10 cellular contexts compared by ENCODE assay signal in genomic region chr12:3035815-3036702, GRCh38. TPM values are rescaled to one million over a fixed set of nuclear protein-coding genes. Genes with fewer than 3 reads are reported as not detected.
DNase-seq lines count a peak whose midpoint lies in the region; ATAC-seq and TF ChIP-seq lines count a peak whose summit lies in the region.
"Had no signal": no experiment of that assay in that cellular context is flagged by ENCODE, and none has a peak within 500 bp of the region (broad histone marks: within the 10 kb centered on the region; RNA-seq: fewer than 3 reads in every experiment).

No MANE protein-coding gene starts in this region.

- no peak overlapping the region for H3K4me2 ChIP-seq in IMR-90 (ENCODE audit: low read depth, low read length)
- no peak overlapping the region for H3K4me2 ChIP-seq in neural cell (ENCODE audit: low read length)

- no peak overlapping the region for H2BK5ac ChIP-seq in IMR-90 (ENCODE audit: low read depth, low read length, poor library complexity, severe bottlenecking)

- H3K27ac Mint-ChIP-seq in Caco-2 (ENCODE audit: unreplicated experiment) (peak overlapping the region; percentile 12), natural killer cell (no peak overlapping the region)
- H3K27ac Mint-ChIP-seq: activated naive CD8-positive, alpha-beta T cell treated with anti-CD3 and anti-CD28 coated beads for 36 hours had no signal

- H3K9me2 ChIP-seq in neural cell (ENCODE audit: insufficient read depth, low read length), result no peaks in the 10 kb centered on the region

- H3K9me3 Mint-ChIP-seq in Caco-2 (ENCODE audit: unreplicated experiment), result no peaks in the 10 kb centered on the region
- H3K9me3 Mint-ChIP-seq in natural killer cell, result no peaks in the 10 kb centered on the region
- H3K9me3 Mint-ChIP-seq: activated naive CD8-positive, alpha-beta T cell treated with anti-CD3 and anti-CD28 coated beads for 36 hours had no signal

- no peak overlapping the region for H3K23ac ChIP-seq in IMR-90 (ENCODE audit: low read depth, low read length)

- no peak overlapping the region for H3K4me3 Mint-ChIP-seq in Caco-2 (ENCODE audit: unreplicated experiment)
- no peak overlapping the region for H3K4me3 Mint-ChIP-seq in natural killer cell
- H3K4me3 Mint-ChIP-seq: activated naive CD8-positive, alpha-beta T cell treated with anti-CD3 and anti-CD28 coated beads for 36 hours had no signal

- CTCF ChIA-PET in Caco-2 (lab: Charles Lee), result no interaction called here
- CTCF ChIA-PET in IMR-90 (lab: Yijun Ruan, JAX), result no interaction called here

- H2AFZ ChIP-seq in IMR-90 (replicated peaks; ENCODE audit: low read length, poor library complexity) (no peak overlapping the region), neural cell (ENCODE audit: low read depth, low read length) (peak overlapping the region; percentile 51)

- no peak for TF ChIP-seq POLR2A in IMR-90 (IDR thresholded peaks at IDR 0.05; ENCODE audit: low read depth, low read length)

- H4K5ac ChIP-seq in IMR-90 (ENCODE audit: low read depth, low read length), result no peak overlapping the region

- no peak overlapping the region for H3K4me3 ChIP-seq in Caco-2 (ENCODE audit: low read depth, low read length)
- no peak overlapping the region for H3K4me3 ChIP-seq in IMR-90 (ENCODE audit: insufficient read depth, low read depth, low read length)
- peak overlapping the region; percentile 17 for H3K4me3 ChIP-seq in neural cell (ENCODE audit: low read length)

- H4K91ac ChIP-seq in IMR-90 (ENCODE audit: insufficient read depth, low read depth, low read length), result no peak overlapping the region

- no peak overlapping the region for H3K14ac ChIP-seq in IMR-90 (replicated peaks; ENCODE audit: low read depth, low read length)

- no peaks in the 10 kb centered on the region for H3K9me1 ChIP-seq in IMR-90 (ENCODE audit: insufficient read depth, low read length)

- no peaks in the 10 kb centered on the region for H3K9me3 ChIP-seq in Caco-2
- H3K9me3 ChIP-seq in IMR-90 (ENCODE audit: control insufficient read depth, insufficient read depth, low read length), result no peaks in the 10 kb centered on the region
- H3K9me3 ChIP-seq in neural cell (ENCODE audit: low read length), result no peaks in the 10 kb centered on the region

- peaks cover 1% of the 10 kb centered on the region for H3K36me3 ChIP-seq in Caco-2 (ENCODE audit: control insufficient read depth, insufficient read depth, low read length)
- H3K36me3 ChIP-seq in IMR-90 (ENCODE audit: control insufficient read depth, insufficient read depth, low read length), result peaks cover 21% of the 10 kb centered on the region
- no peaks in the 10 kb centered on the region for H3K36me3 ChIP-seq in neural cell (ENCODE audit: insufficient read depth, low read length)

- ATAC-seq in IMR-90 (ENCODE audit: low read depth) (no peak; the same call in 1 of the 2 replicates), HG03135 (IDR thresholded peaks at IDR 0.05; ENCODE audit: unreplicated experiment) (no peak), natural killer cell (no peak), GM18861 (IDR thresholded peaks at IDR 0.05; ENCODE audit: unreplicated experiment) (no peak), GM21619 (IDR thresholded peaks at IDR 0.05; ENCODE audit: unreplicated experiment) (no peak)
- ATAC-seq: left lobe of liver had no signal

- H3K27ac ChIP-seq in IMR-90 (ENCODE audit: insufficient read depth, low read length), result no peak overlapping the region
- H3K27ac ChIP-seq in neural cell (ENCODE audit: low read length), result peak overlapping the region; percentile 73

- H3K79me1 ChIP-seq in IMR-90 (ENCODE audit: low read depth in 1 of 2, low read length in 2 of 2), result no peaks in the 10 kb centered on the region; a peak in 1 of 4 replicates

- no peaks in the 10 kb centered on the region for H3K79me2 ChIP-seq in neural cell (replicated peaks; ENCODE audit: insufficient read depth, low read length)

- H4K20me1 ChIP-seq in IMR-90 (ENCODE audit: insufficient read depth, low read length) (no peaks in the 10 kb centered on the region), neural cell (ENCODE audit: insufficient read depth) (no peaks in the 10 kb centered on the region)

- H3K4me1 Mint-ChIP-seq in Caco-2 (ENCODE audit: low read depth, unreplicated experiment) (no peaks in the 10 kb centered on the region), natural killer cell (no peaks in the 10 kb centered on the region)
- H3K4me1 Mint-ChIP-seq: activated naive CD8-positive, alpha-beta T cell treated with anti-CD3 and anti-CD28 coated beads for 36 hours had no signal

- H3K4ac ChIP-seq in IMR-90 (ENCODE audit: low read depth, low read length), result no peak overlapping the region

- no peaks in the 10 kb centered on the region for H3K27me3 Mint-ChIP-seq in Caco-2 (ENCODE audit: insufficient read depth, unreplicated experiment)
- H3K27me3 Mint-ChIP-seq in natural killer cell (ENCODE audit: low read depth in 2 of 2), result no peaks in the 10 kb centered on the region
- H3K27me3 Mint-ChIP-seq: activated naive CD8-positive, alpha-beta T cell treated with anti-CD3 and anti-CD28 coated beads for 36 hours had no signal

- dilution Hi-C loops in IMR-90 (cut with HindIII; ENCODE audit: low sequenced_read_pairs, unreplicated experiment), result no loop called here

- BruUV-seq in Caco-2 (replicated peaks; lab: Mats Ljungman, UMichigan), result no TSS peak
- BruUV-seq in IMR-90 (replicated peaks; lab: Mats Ljungman, UMichigan), result no TSS peak

- H2AK5ac ChIP-seq in IMR-90 (ENCODE audit: low read depth, low read length), result no peak overlapping the region

- no peak overlapping the region for H2BK15ac ChIP-seq in IMR-90 (ENCODE audit: low read depth, low read length)

- H2BK20ac ChIP-seq in IMR-90 (ENCODE audit: low read depth, low read length), result no peak overlapping the region

- TF ChIP-seq CTCF in Caco-2 (IDR thresholded peaks at IDR 0.05; ENCODE audit: insufficient read depth in 1 of 2, low read depth in 1 of 2, low read length in 1 of 2, severe bottlenecking in 1 of 2, unreplicated experiment in 1 of 2), result peak in 1 of 2 experiments; percentile 43
- TF ChIP-seq CTCF in IMR-90 (conservative IDR thresholded peaks at IDR 0.05; ENCODE audit: low read depth, low read length), result peak; percentile 52
- TF ChIP-seq CTCF in neural cell (IDR thresholded peaks at IDR 0.05; ENCODE audit: poor library complexity, severe bottlenecking), result peak; percentile 72
- TF ChIP-seq CTCF in natural killer cell (IDR thresholded peaks at IDR 0.05), result no peak

- peak; percentile 53 for TF ChIP-seq RAD21 in IMR-90 (IDR thresholded peaks at IDR 0.05; ENCODE audit: low read length)
- TF ChIP-seq RAD21 in neural cell (conservative IDR thresholded peaks at IDR 0.05), result peak; percentile 68

- POLR2A ChIA-PET in Caco-2 (lab: Charles Lee), result no interaction called here
- POLR2A ChIA-PET in IMR-90 (lab: Charles Lee; ENCODE audit: unreplicated experiment), result no interaction called here

- H3K27me3 ChIP-seq in Caco-2 (replicated peaks; ENCODE audit: control insufficient read depth, insufficient read depth, low read length), result no peaks in the 10 kb centered on the region
- no peaks in the 10 kb centered on the region for H3K27me3 ChIP-seq in IMR-90 (ENCODE audit: control insufficient read depth, insufficient read depth, low read length)
- H3K27me3 ChIP-seq in neural cell (ENCODE audit: insufficient read depth, low read depth, low read length), result no peaks in the 10 kb centered on the region

- peak; percentile 35 for TF ChIP-seq EP300 in neural cell (conservative IDR thresholded peaks at IDR 0.05; ENCODE audit: poor library complexity, severe bottlenecking)

- no peak overlapping the region for H3K18ac ChIP-seq in IMR-90 (ENCODE audit: low read depth, low read length)

- no peak overlapping the region for H2AK9ac ChIP-seq in IMR-90 (replicated peaks; ENCODE audit: low read depth, low read length, poor library complexity)

- H3K4me1 ChIP-seq in Caco-2 (no peaks in the 10 kb centered on the region), IMR-90 (ENCODE audit: control insufficient read depth, insufficient read depth, low read length) (peaks cover 3% of the 10 kb centered on the region; the same call in 1 of the 2 replicates)

- H3K9ac ChIP-seq in IMR-90 (ENCODE audit: low read depth, low read length) (no peak overlapping the region), neural cell (ENCODE audit: low read length) (peak overlapping the region; percentile 46)

- in situ Hi-C loops in IMR-90 (cut with MboI; ENCODE audit: low sequenced_read_pairs), result loop anchor here (10.0 kb wide), 1 partner anchor 181 kb away; the partner anchor contains the start of gene TEX52

- H3F3A ChIP-seq in neural cell (ENCODE audit: insufficient read depth, low read length, poor library complexity, severe bottlenecking), result no peaks in the 10 kb centered on the region

- no peak for DNase-seq in Caco-2
- peak; percentile 21 for DNase-seq in IMR-90
- peak; percentile 61 for DNase-seq in cerebellar cortex (ENCODE audit: low spot score)
- DNase-seq in natural killer cell, result no peak
- DNase-seq: activated naive CD8-positive, alpha-beta T cell treated with anti-CD3 and anti-CD28 coated beads for 36 hours had no signal

- WGBS in IMR-90 (ENCODE audit: extremely low coverage in 2 of 2, insufficient read length in 1 of 2), 2 experiments, result 85% methylated on average over 5 of the region's 16 CpGs; no CpG with 5 or more reads in 1 of the 2 experiments

- no peak overlapping the region for H3K56ac ChIP-seq in IMR-90 (ENCODE audit: extremely low read depth, insufficient read depth, low read length)

- H3K36me3 Mint-ChIP-seq in Caco-2 (ENCODE audit: insufficient read depth, unreplicated experiment) (peaks cover 89% of the 10 kb centered on the region), natural killer cell (no peaks in the 10 kb centered on the region)
- H3K36me3 Mint-ChIP-seq: activated naive CD8-positive, alpha-beta T cell treated with anti-CD3 and anti-CD28 coated beads for 36 hours had no signal

- H4K8ac ChIP-seq in IMR-90 (ENCODE audit: low read depth in 2 of 2, low read length in 2 of 2), result no peak overlapping the region

- intact Hi-C loops in Caco-2 (cut with micrococcal nuclease; ENCODE audit: unreplicated experiment), result loop anchor here (2.0 kb wide), 1 partner anchor 189 kb away; no protein-coding TSS in a partner anchor
- intact Hi-C loops in IMR-90 (cut with micrococcal nuclease), result loop anchor here (2.0 kb wide), 3 partner anchors 77 to 297 kb away; partner anchors contain the start of gene TEAD4
- intact Hi-C loops in natural killer cell (cut with micrococcal nuclease), result no loop called here

- no peak overlapping the region for H2BK120ac ChIP-seq in IMR-90 (ENCODE audit: low read depth, low read length)

TF ChIP-seq in IMR-90, 13 proteins besides CTCF, POLR2A, EP300 and RAD21 (continues in another document):
- TF ChIP-seq MAZ (IDR thresholded peaks at IDR 0.05; ENCODE audit: borderline replicate concordance, low read depth, low read length), result no peak

TF ChIP-seq in neural cell, 6 proteins besides CTCF, POLR2A, EP300 and RAD21 (continues in another document):
- TF ChIP-seq POLR2AphosphoS5 (IDR thresholded peaks at IDR 0.05) (peak; percentile 50), SMC3 (conservative IDR thresholded peaks at IDR 0.05; ENCODE audit: poor library complexity) (peak; percentile 58)

RNA-seq across cellular contexts. Expression of gene TSPAN9, which starts 41.1 kb away (rescaled TPM):
- 45.5 and 49.1 TPM in 2 replicates for total RNA-seq in Caco-2 (2022)
- total RNA-seq in IMR-90 (2012; rRNA removed), result 16.1 and 17.7 TPM in 2 replicates
- 29.8 and 39.1 TPM in 2 replicates for polyA plus RNA-seq in IMR-90 (2012; rRNA removed)
- polyA plus RNA-seq in IMR-90 (2012; cell fraction: cytosol; rRNA removed), result 14.4 and 30.5 TPM in 2 replicates
- 29.7 and 33.9 TPM in 2 replicates for polyA plus RNA-seq in IMR-90 (2012; cell fraction: nucleus; rRNA removed; ENCODE audit: low replicate concordance)
- polyA plus RNA-seq in neural cell, result 10.7 and 11.9 TPM in 2 replicates
- polyA minus RNA-seq in neural cell, result 16.4 and 21.4 TPM in 2 replicates
- total RNA-seq in natural killer cell, result 1 to 10 TPM in 2 of 3 donors, under 1 TPM in 1; 0.86 to 1.6 (median 1.1) TPM

Comparison
In these comparisons a context has a peak if more than half of its experiments do, and no peak if none do; other contexts are left out.
1. DNase-seq: peak in IMR-90 (single experiment) and cerebellar cortex (single experiment); none in Caco-2 (0 of 2) and natural killer cell (single experiment).